Comparison of ENCODE assay signal across 2 cellular contexts in the genomic region with DNA sequence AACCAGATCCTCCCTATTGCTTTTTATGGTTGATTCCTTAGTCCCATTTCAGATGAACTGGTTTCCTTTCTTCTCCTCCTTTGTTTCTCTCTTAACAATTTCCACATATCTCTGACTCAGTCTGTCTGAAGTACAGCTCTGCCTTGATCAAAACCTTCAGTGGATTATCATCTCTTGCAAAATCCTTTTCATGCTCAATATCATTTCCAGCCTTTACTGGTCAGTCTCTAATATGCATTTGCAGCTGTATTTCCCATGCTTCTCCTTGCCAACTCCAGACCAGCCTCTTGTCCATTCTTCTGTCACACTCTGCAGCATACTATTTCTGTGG.
TF ChIP-seq lines count a peak whose summit lies in the region.

No MANE protein-coding gene starts in this region.

TF ChIP-seq in A549, 52 proteins besides CTCF, POLR2A, EP300 and RAD21 (continued from another document):
- TF ChIP-seq RCOR1 (IDR thresholded peaks at IDR 0.05; ENCODE audit: low read depth, low read length) (no peak), CHD2 (IDR thresholded peaks at IDR 0.05; ENCODE audit: low read length, partially characterized antibody) (no peak), PHF8 (IDR thresholded peaks at IDR 0.05; ENCODE audit: borderline replicate concordance, low read depth) (no peak), POLR2AphosphoS2 (conservative IDR thresholded peaks at IDR 0.05; ENCODE audit: low read length) (no peak), FOSL2 (IDR thresholded peaks at IDR 0.05) (no peak), FOSL2 (CRISPR knock-in tag; IDR thresholded peaks at IDR 0.05) (no peak), HOXB5 (CRISPR knock-in tag; IDR thresholded peaks at IDR 0.05) (no peak), ZNF302 (CRISPR knock-in tag; IDR thresholded peaks at IDR 0.05) (no peak), CBX8 (IDR thresholded peaks at IDR 0.05) (no peak), NPAS2 (CRISPR knock-in tag; IDR thresholded peaks at IDR 0.05; ENCODE audit: borderline replicate concordance) (no peak), GATA3 (IDR thresholded peaks at IDR 0.05; ENCODE audit: borderline replicate concordance) (no peak)
TF ChIP-seq in A549: peak in this region for 0.

TF ChIP-seq in GM12878, 131 proteins besides CTCF, POLR2A, EP300 and RAD21 (continued from another document):
- TF ChIP-seq BCLAF1 (IDR thresholded peaks at IDR 0.05) (no peak), RELA (IDR thresholded peaks at IDR 0.05; ENCODE audit: borderline replicate concordance, partially characterized antibody) (no peak), RELB (IDR thresholded peaks at IDR 0.05; ENCODE audit: low read depth) (no peak), TAF1 (IDR thresholded peaks at IDR 0.05; ENCODE audit: borderline replicate concordance, low read depth, low read length) (no peak), ZBED1 (IDR thresholded peaks at IDR 0.05; ENCODE audit: borderline replicate concordance) (no peak), CEBPB (IDR thresholded peaks at IDR 0.05; ENCODE audit: borderline replicate concordance in 1 of 2, low read depth in 2 of 2, low read length in 2 of 2) (no peak), CBFB (IDR thresholded peaks at IDR 0.05; ENCODE audit: low read depth) (no peak)
- TF ChIP-seq, protein P1, sequence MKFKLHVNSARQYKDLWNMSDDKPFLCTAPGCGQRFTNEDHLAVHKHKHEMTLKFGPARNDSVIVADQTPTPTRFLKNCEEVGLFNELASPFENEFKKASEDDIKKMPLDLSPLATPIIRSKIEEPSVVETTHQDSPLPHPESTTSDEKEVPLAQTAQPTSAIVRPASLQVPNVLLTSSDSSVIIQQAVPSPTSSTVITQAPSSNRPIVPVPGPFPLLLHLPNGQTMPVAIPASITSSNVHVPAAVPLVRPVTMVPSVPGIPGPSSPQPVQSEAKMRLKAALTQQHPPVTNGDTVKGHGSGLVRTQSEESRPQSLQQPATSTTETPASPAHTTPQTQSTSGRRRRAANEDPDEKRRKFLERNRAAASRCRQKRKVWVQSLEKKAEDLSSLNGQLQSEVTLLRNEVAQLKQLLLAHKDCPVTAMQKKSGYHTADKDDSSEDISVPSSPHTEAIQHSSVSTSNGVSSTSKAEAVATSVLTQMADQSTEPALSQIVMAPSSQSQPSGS (IDR thresholded peaks at IDR 0.05; ENCODE audit: low read length), result no peak
- TF ChIP-seq, protein P2, sequence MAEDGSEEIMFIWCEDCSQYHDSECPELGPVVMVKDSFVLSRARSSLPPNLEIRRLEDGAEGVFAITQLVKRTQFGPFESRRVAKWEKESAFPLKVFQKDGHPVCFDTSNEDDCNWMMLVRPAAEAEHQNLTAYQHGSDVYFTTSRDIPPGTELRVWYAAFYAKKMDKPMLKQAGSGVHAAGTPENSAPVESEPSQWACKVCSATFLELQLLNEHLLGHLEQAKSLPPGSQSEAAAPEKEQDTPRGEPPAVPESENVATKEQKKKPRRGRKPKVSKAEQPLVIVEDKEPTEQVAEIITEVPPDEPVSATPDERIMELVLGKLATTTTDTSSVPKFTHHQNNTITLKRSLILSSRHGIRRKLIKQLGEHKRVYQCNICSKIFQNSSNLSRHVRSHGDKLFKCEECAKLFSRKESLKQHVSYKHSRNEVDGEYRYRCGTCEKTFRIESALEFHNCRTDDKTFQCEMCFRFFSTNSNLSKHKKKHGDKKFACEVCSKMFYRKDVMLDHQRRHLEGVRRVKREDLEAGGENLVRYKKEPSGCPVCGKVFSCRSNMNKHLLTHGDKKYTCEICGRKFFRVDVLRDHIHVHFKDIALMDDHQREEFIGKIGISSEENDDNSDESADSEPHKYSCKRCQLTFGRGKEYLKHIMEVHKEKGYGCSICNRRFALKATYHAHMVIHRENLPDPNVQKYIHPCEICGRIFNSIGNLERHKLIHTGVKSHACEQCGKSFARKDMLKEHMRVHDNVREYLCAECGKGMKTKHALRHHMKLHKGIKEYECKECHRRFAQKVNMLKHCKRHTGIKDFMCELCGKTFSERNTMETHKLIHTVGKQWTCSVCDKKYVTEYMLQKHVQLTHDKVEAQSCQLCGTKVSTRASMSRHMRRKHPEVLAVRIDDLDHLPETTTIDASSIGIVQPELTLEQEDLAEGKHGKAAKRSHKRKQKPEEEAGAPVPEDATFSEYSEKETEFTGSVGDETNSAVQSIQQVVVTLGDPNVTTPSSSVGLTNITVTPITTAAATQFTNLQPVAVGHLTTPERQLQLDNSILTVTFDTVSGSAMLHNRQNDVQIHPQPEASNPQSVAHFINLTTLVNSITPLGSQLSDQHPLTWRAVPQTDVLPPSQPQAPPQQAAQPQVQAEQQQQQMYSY (CRISPR knock-in tag; IDR thresholded peaks at IDR 0.05), result no peak
